ENCODE assay signal across 17 cellular contexts in the genomic region with DNA sequence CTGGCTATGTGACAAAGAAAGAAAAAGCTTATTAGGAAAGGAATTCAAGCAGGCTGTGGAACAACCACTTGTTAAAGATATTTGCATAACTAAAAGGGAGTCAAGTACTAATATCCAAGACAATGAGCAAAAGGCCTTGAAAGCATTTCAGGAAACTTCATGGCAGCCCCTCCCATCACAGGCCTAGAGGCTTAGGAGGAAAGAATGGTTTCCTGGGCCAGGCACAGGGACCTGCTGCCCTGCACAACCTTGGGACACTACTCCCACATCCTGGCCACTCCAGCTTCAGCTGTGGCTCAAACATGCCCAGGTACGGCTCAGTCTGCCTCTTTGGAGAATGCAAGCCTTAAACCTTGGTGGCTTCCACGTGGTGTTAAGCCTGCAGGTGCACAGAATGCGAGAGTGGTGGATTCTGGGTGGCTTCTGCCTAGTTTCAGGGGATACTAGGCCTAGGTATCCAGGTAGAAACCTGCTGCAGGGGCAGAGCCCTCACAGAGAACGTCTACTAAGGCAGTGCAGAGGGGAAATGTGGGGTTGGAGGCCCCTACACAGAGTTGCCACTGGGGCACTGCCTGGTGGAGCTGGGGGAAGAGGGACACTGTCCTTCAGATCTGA.
"Had no signal": no experiment of that assay in that cellular context is flagged by ENCODE, and none has a peak within 500 bp of the region (broad histone marks: within the 10 kb centered on the region; RNA-seq: fewer than 3 reads in every experiment).

No MANE protein-coding gene starts in this region.

- H3K4me3 ChIP-seq: left ventricle myocardium inferior, lower lobe of right lung, neural progenitor cell, ovary, right atrium auricular region had no signal

- H3K4me1 ChIP-seq: left ventricle myocardium inferior, lower lobe of right lung, right atrium auricular region had no signal

- H3K9ac ChIP-seq: neural progenitor cell had no signal

- H2AFZ ChIP-seq: neural progenitor cell had no signal

- ATAC-seq: left cardiac atrium; lower lobe of right lung; natural killer cell treated with Interleukin-12 subunit alpha and Interleukin-12 subunit beta and Interleukin-15 and Interleukin-18, amount 100 ng/mL, for 72 hours had no signal

- H3K27ac ChIP-seq: left ventricle myocardium inferior, lower lobe of right lung, neural progenitor cell, ovary, right atrium auricular region had no signal

- H3K27me3 ChIP-seq: ovary, right atrium auricular region had no signal

- FAIRE-seq: colon, endothelial cell of umbilical vein, frontal cortex, kidney, small intestine had no signal

- H3K4me2 ChIP-seq: neural progenitor cell had no signal

- DNase-seq: kidney; left cardiac atrium; left ventricle myocardium inferior; lower lobe of right lung; midbrain; nucleus accumbens; ovary; stimulated activated CD4-positive, alpha-beta T cell treated with anti-CD3 and anti-CD28 coated beads, Interleukin-12 subunit alpha, Interleukin-12 subunit beta, amount 100 ng/mL, for 4 hours; stimulated activated naive CD4-positive, alpha-beta T cell treated with Interleukin-2 at 50 U/mL for 16 hours; trophoblast cell had no signal

- H3K36me3 ChIP-seq: lower lobe of right lung, neural progenitor cell, ovary, right atrium auricular region had no signal
